31 cellular contexts compared by ENCODE assay signal in the genomic region with DNA sequence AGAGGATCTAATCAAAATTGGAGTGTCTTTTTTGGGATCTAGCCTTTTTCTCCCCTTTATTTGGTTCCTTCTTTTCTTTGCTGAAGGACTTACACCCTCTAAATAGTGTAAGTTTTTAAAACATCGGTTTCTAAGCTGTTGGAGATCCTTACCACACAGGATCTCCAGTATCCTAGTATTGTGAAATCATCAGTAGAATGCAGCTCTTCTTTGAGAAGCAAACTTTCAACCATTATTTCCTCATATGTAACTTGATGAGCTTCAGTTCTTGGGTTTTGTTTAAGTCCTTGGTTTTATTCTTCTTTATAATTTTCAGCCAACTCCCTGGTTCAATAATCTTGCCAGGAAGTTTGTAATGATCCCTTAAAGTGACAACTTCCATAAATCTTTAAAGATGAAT. TPM values are rescaled to one million over a fixed set of nuclear protein-coding genes. Genes with fewer than 3 reads are reported as not detected.
DNase-seq lines count a peak whose midpoint lies in the region; ATAC-seq and TF ChIP-seq lines count a peak whose summit lies in the region.
"Had no signal": no experiment of that assay in that cellular context is flagged by ENCODE, and none has a peak within 500 bp of the region (broad histone marks: within the 10 kb centered on the region; RNA-seq: fewer than 3 reads in every experiment).

No MANE protein-coding gene starts in this region.

- WGBS in mesodermal cell (ENCODE audit: insufficient coverage in 2 of 2), 2 experiments, result no CpG with 5 or more reads among the region's 1 CpG

- no peaks in the 10 kb centered on the region for H3K4me1 ChIP-seq in mesodermal cell (ENCODE audit: control insufficient read depth, insufficient read depth, low read length, poor library complexity, severe bottlenecking)
- H3K4me1 ChIP-seq: foreskin keratinocyte, heart right ventricle had no signal

- ATAC-seq in left lobe of liver, result no peak
- ATAC-seq in HG03460 (IDR thresholded peaks at IDR 0.05; ENCODE audit: unreplicated experiment), result no peak
- ATAC-seq: activated CD8-positive, alpha-beta memory T cell treated with anti-CD3 and anti-CD28 coated beads, Interleukin-2, amount 10 ng/mL, durations not matched to agents 7 days and 5 days; foreskin keratinocyte; heart right ventricle; left cardiac atrium; stimulated activated naive B cell treated with anti-CD40 and anti-IgM and Interleukin-4, amounts not matched to agents 10 μg/mL and 1 μg/mL and 100 μg/mL, for 72 hours had no signal

- no peaks in the 10 kb centered on the region for H3K9me3 ChIP-seq in mesodermal cell (ENCODE audit: control insufficient read depth, low read length)
- H3K9me3 ChIP-seq: heart right ventricle, SK-N-SH, vagina had no signal

- H3K9me3 Mint-ChIP-seq in HFFc6 (no peaks in the 10 kb centered on the region), brain (no peaks in the 10 kb centered on the region)
- H3K9me3 Mint-ChIP-seq: activated CD4-positive, alpha-beta T cell treated with anti-CD3 and anti-CD28 coated beads, Interleukin-2, amount 10 ng/mL, durations not matched to agents 7 days and 5 days; activated naive CD4-positive, alpha-beta T cell treated with anti-CD3 and anti-CD28 coated beads, Interleukin-2, amount 10 ng/mL, durations not matched to agents 7 days and 5 days; CD4-positive, alpha-beta T cell; memory B cell; stimulated activated naive B cell treated with anti-CD40 and anti-IgM and Interleukin-4, amounts not matched to agents 10 μg/mL and 1 μg/mL and 100 μg/mL, for 72 hours; T-helper 2 cell treated with Interferon-gamma antibody and Interleukin-4, amounts not matched to agents 5 μg/mL and 100 μg/mL, for 36 hours had no signal

- in situ Hi-C loops in brain microvascular endothelial cell (cut with HindIII; ENCODE audit: low pct_ligation_motif_present, low sequenced_read_pairs), result no loop called here

- H3K27me3 ChIP-seq in brain microvascular endothelial cell (replicated peaks), result no peaks in the 10 kb centered on the region
- H3K27me3 ChIP-seq: foreskin keratinocyte, heart right ventricle, vagina had no signal

- H3K4me3 ChIP-seq in AG09309 (ENCODE audit: control insufficient read depth, low read depth, low read length), result no peak overlapping the region
- no peak overlapping the region for H3K4me3 ChIP-seq in mesodermal cell (ENCODE audit: extremely low read depth, insufficient read depth, low read length, poor library complexity, severe bottlenecking)
- no peak overlapping the region for H3K4me3 ChIP-seq in brain microvascular endothelial cell (ENCODE audit: low read depth, low read length)
- H3K4me3 ChIP-seq: heart right ventricle, vagina had no signal

- H3K4me1 Mint-ChIP-seq in HFFc6 (ENCODE audit: low read depth) (peaks cover 9% of the 10 kb centered on the region; the same call in 1 of the 2 replicates), brain (peaks cover 15% of the 10 kb centered on the region)
- H3K4me1 Mint-ChIP-seq: activated CD4-positive, alpha-beta T cell treated with anti-CD3 and anti-CD28 coated beads, Interleukin-2, amount 10 ng/mL, durations not matched to agents 7 days and 5 days; activated CD8-positive, alpha-beta memory T cell treated with anti-CD3 and anti-CD28 coated beads, Interleukin-2, amount 10 ng/mL, durations not matched to agents 7 days and 5 days; activated naive CD4-positive, alpha-beta T cell treated with anti-CD3 and anti-CD28 coated beads, Interleukin-2, amount 10 ng/mL, durations not matched to agents 7 days and 5 days; memory B cell; stimulated activated naive B cell treated with anti-CD40 and anti-IgM and Interleukin-4, amounts not matched to agents 10 μg/mL and 1 μg/mL and 100 μg/mL, for 72 hours had no signal

- H3K36me3 Mint-ChIP-seq in HFFc6 (ENCODE audit: low read depth) (peaks cover 50% of the 10 kb centered on the region), brain (peaks cover 39% of the 10 kb centered on the region)
- H3K36me3 Mint-ChIP-seq: activated CD8-positive, alpha-beta memory T cell treated with anti-CD3 and anti-CD28 coated beads, Interleukin-2, amount 10 ng/mL, durations not matched to agents 7 days and 5 days; activated naive CD4-positive, alpha-beta T cell treated with anti-CD3 and anti-CD28 coated beads, Interleukin-2, amount 10 ng/mL, durations not matched to agents 7 days and 5 days; memory B cell; stimulated activated naive B cell treated with anti-CD40 and anti-IgM and Interleukin-4, amounts not matched to agents 10 μg/mL and 1 μg/mL and 100 μg/mL, for 72 hours had no signal

- H3K36me3 ChIP-seq in mesodermal cell (ENCODE audit: control insufficient read depth, insufficient read depth, low read length), result peaks cover 88% of the 10 kb centered on the region
- H3K36me3 ChIP-seq in brain microvascular endothelial cell (replicated peaks), result peaks cover 78% of the 10 kb centered on the region
- H3K36me3 ChIP-seq: WERI-Rb-1 had no signal

- H3K27ac Mint-ChIP-seq in HFFc6, result peak overlapping the region; percentile 57
- H3K27ac Mint-ChIP-seq in brain, result peak overlapping the region in 3 of 5 experiments; percentile 67 to 91 (median 78)
- H3K27ac Mint-ChIP-seq: activated CD4-positive, alpha-beta T cell treated with anti-CD3 and anti-CD28 coated beads, Interleukin-2, amount 10 ng/mL, durations not matched to agents 7 days and 5 days; activated CD8-positive, alpha-beta memory T cell treated with anti-CD3 and anti-CD28 coated beads, Interleukin-2, amount 10 ng/mL, durations not matched to agents 7 days and 5 days; activated naive CD4-positive, alpha-beta T cell treated with anti-CD3 and anti-CD28 coated beads, Interleukin-2, amount 10 ng/mL, durations not matched to agents 7 days and 5 days; CD4-positive, alpha-beta T cell; memory B cell; stimulated activated naive B cell treated with anti-CD40 and anti-IgM and Interleukin-4, amounts not matched to agents 10 μg/mL and 1 μg/mL and 100 μg/mL, for 72 hours; T-helper 2 cell treated with Interferon-gamma antibody and Interleukin-4, amounts not matched to agents 5 μg/mL and 100 μg/mL, for 36 hours had no signal

- peak; percentile 35 for DNase-seq in AG09309 (ENCODE audit: low read depth)
- no peak for DNase-seq in HFFc6
- no peak for DNase-seq in brain microvascular endothelial cell
- no peak for DNase-seq in left lobe of liver (ENCODE audit: low spot score)
- no peak for DNase-seq in AG08395 (ENCODE audit: low spot score)
- DNase-seq: activated CD4-positive, alpha-beta T cell treated with anti-CD3 and anti-CD28 coated beads, Interleukin-2, amount 10 ng/mL, durations not matched to agents 7 days and 5 days; activated CD8-positive, alpha-beta memory T cell treated with anti-CD3 and anti-CD28 coated beads, Interleukin-2, amount 10 ng/mL, durations not matched to agents 7 days and 5 days; activated naive CD4-positive, alpha-beta T cell treated with anti-CD3 and anti-CD28 coated beads, Interleukin-2, amount 10 ng/mL, durations not matched to agents 7 days and 5 days; CD4-positive, alpha-beta T cell; central memory CD4-positive, alpha-beta T cell; EL; foreskin keratinocyte; heart right ventricle; KG1; left cardiac atrium; NCI-H1048; NCI-H187 treated with DMSO at 0.1 percent for 48 hours; NCI-H69; occipital lobe; SK-N-SH; stimulated activated CD4-positive, alpha-beta T cell treated with anti-CD3 and anti-CD28 coated beads, Interleukin-12 subunit alpha, Interleukin-12 subunit beta, amount 100 ng/mL, for 4 hours; stimulated activated CD4-positive, alpha-beta T cell treated with anti-CD3 and anti-CD28 coated beads, Interleukin-4, amount 100 ng/mL, for 24 hours; stimulated activated naive B cell treated with anti-CD40 and anti-IgM and Interleukin-4, amounts not matched to agents 10 μg/mL and 1 μg/mL and 100 μg/mL, for 72 hours; WERI-Rb-1 had no signal

- H3K27me3 Mint-ChIP-seq in HFFc6 (ENCODE audit: insufficient read depth), result peaks cover 9% of the 10 kb centered on the region
- no peaks in the 10 kb centered on the region for H3K27me3 Mint-ChIP-seq in brain
- H3K27me3 Mint-ChIP-seq: activated CD4-positive, alpha-beta T cell treated with anti-CD3 and anti-CD28 coated beads, Interleukin-2, amount 10 ng/mL, durations not matched to agents 7 days and 5 days; CD4-positive, alpha-beta T cell; stimulated activated naive B cell treated with anti-CD40 and anti-IgM and Interleukin-4, amounts not matched to agents 10 μg/mL and 1 μg/mL and 100 μg/mL, for 72 hours had no signal

- no peak for TF ChIP-seq CTCF in AG09309 (IDR thresholded peaks at IDR 0.05; ENCODE audit: control insufficient read depth, insufficient read depth, low read depth, low read length, missing control alignments)
- no peak for TF ChIP-seq CTCF in HFFc6 (IDR thresholded peaks at IDR 0.05)
- TF ChIP-seq CTCF in brain (conservative IDR thresholded peaks at IDR 0.05), result no peak
- no peak for TF ChIP-seq CTCF in brain microvascular endothelial cell (IDR thresholded peaks at IDR 0.05; ENCODE audit: low read depth, low read length, missing control alignments)

- peak overlapping the region; percentile 16 for H3K27ac ChIP-seq in mesodermal cell (ENCODE audit: low read depth, low read length, severe bottlenecking)
- H3K27ac ChIP-seq in brain microvascular endothelial cell, result no peak overlapping the region
- H3K27ac ChIP-seq: foreskin keratinocyte, heart right ventricle, RWPE1, vagina, WERI-Rb-1 had no signal

- H3K4me3 Mint-ChIP-seq in HFFc6, result no peak overlapping the region
- no peak overlapping the region for H3K4me3 Mint-ChIP-seq in brain
- H3K4me3 Mint-ChIP-seq: activated CD4-positive, alpha-beta T cell treated with anti-CD3 and anti-CD28 coated beads, Interleukin-2, amount 10 ng/mL, durations not matched to agents 7 days and 5 days; activated CD8-positive, alpha-beta memory T cell treated with anti-CD3 and anti-CD28 coated beads, Interleukin-2, amount 10 ng/mL, durations not matched to agents 7 days and 5 days; activated naive CD4-positive, alpha-beta T cell treated with anti-CD3 and anti-CD28 coated beads, Interleukin-2, amount 10 ng/mL, durations not matched to agents 7 days and 5 days; CD4-positive, alpha-beta T cell; memory B cell; stimulated activated naive B cell treated with anti-CD40 and anti-IgM and Interleukin-4, amounts not matched to agents 10 μg/mL and 1 μg/mL and 100 μg/mL, for 72 hours; T-helper 2 cell treated with Interferon-gamma antibody and Interleukin-4, amounts not matched to agents 5 μg/mL and 100 μg/mL, for 36 hours had no signal

RNA-seq across cellular contexts. Expression of a gene that starts 35.0 kb away (rescaled TPM):
- not detected for total RNA-seq in HFFc6 (2021; fragmentation: NEBNext Ultra II Directional; extraction: Animal tissue kit (Norgen Biotek cat#: 25700))
- 1.3 TPM for polyA plus RNA-seq in brain (ENCODE audit: insufficient read depth, low read depth, low replicate concordance)
- polyA plus RNA-seq in mesodermal cell (2013, experiment 1 of 2), result 0.52 TPM
- polyA plus RNA-seq in mesodermal cell (2013, experiment 2 of 2), result 0.76 TPM
- not detected for total RNA-seq in left lobe of liver
- total RNA-seq: activated CD4-positive, alpha-beta T cell treated with anti-CD3 and anti-CD28 coated beads, Interleukin-2, amount 10 ng/mL, durations not matched to agents 7 days and 5 days; activated CD8-positive, alpha-beta memory T cell treated with anti-CD3 and anti-CD28 coated beads, Interleukin-2, amount 10 ng/mL, durations not matched to agents 7 days and 5 days; left cardiac atrium had no signal
- polyA plus RNA-seq: foreskin keratinocyte had no signal
